25 cellular contexts compared by ENCODE assay signal in genomic region chr20:53129557-53129956, GRCh38.
"Had no signal": no experiment of that assay in that cellular context is flagged by ENCODE, and none has a peak within 500 bp of the region (broad histone marks: within the 10 kb centered on the region; RNA-seq: fewer than 3 reads in every experiment).

No MANE protein-coding gene starts in this region.

- ATAC-seq: activated CD4-positive, alpha-beta T cell treated with anti-CD3 and anti-CD28 coated beads for 36 hours; activated naive CD4-positive, alpha-beta T cell treated with anti-CD3 and anti-CD28 coated beads, Interleukin-2, amount 50 U/mL, for 72 hours; activated naive CD8-positive, alpha-beta T cell treated with anti-CD3 and anti-CD28 coated beads, Interleukin-2, amount 50 U/mL, for 24 hours; body of pancreas; T-cell had no signal

- H3K4me1 ChIP-seq: ascending aorta, body of pancreas had no signal

- H3K27ac Mint-ChIP-seq: activated CD4-positive, alpha-beta memory T cell treated with anti-CD3 and anti-CD28 coated beads, Interleukin-2, amount 10 ng/mL, durations not matched to agents 7 days and 5 days; activated CD4-positive, alpha-beta T cell treated with anti-CD3 and anti-CD28 coated beads for 36 hours; activated naive CD8-positive, alpha-beta T cell treated with anti-CD3 and anti-CD28 coated beads, Interleukin-2, amount 50 U/mL, for 24 hours; activated T-helper 2 cell treated with anti-CD3 and anti-CD28 coated beads, Interferon-gamma antibody, Interleukin-2, Interleukin-4, amounts not matched to agents 10 μg/mL and 5 μg/mL and 100 μg/mL, durations not matched to agents 14 hours and 24 hours and 36 hours; T-cell had no signal

- H3K36me3 ChIP-seq: ascending aorta had no signal

- H3K27me3 ChIP-seq: ascending aorta, body of pancreas had no signal

- DNase-seq: activated CD4-positive, alpha-beta memory T cell treated with anti-CD3 and anti-CD28 coated beads, Interleukin-2, amount 10 ng/mL, durations not matched to agents 7 days and 5 days; activated CD4-positive, alpha-beta T cell treated with anti-CD3 and anti-CD28 coated beads for 36 hours; activated CD4-positive, alpha-beta T cell treated with anti-CD3 and anti-CD28 coated beads, Interleukin-2, amount 50 U/mL, for 1 hour; activated CD4-positive, CD25-positive, alpha-beta regulatory T cell; activated naive CD8-positive, alpha-beta T cell treated with anti-CD3 and anti-CD28 coated beads, Interleukin-2, amount 50 U/mL, for 24 hours; activated T-cell treated with anti-CD3 and anti-CD28 coated beads for 4 hours; activated T-cell treated with anti-CD3 and anti-CD28 coated beads, Interleukin-2, amount 50 U/mL, for 48 hours; amniotic stem cell; body of pancreas; central memory CD4-positive, alpha-beta T cell; NCI-H1048; NCI-H1417; NCI-H1930; NCI-H2171; NCI-H226; NCI-H526; NCI-H82; SIG-M5; T-cell had no signal

- H3K36me3 Mint-ChIP-seq: T-cell had no signal

- H3K9me3 Mint-ChIP-seq: activated CD4-positive, alpha-beta memory T cell treated with anti-CD3 and anti-CD28 coated beads, Interleukin-2, amount 10 ng/mL, durations not matched to agents 7 days and 5 days; activated naive CD8-positive, alpha-beta T cell treated with anti-CD3 and anti-CD28 coated beads, Interleukin-2, amount 50 U/mL, for 24 hours; activated T-helper 2 cell treated with anti-CD3 and anti-CD28 coated beads, Interferon-gamma antibody, Interleukin-2, Interleukin-4, amounts not matched to agents 10 μg/mL and 5 μg/mL and 100 μg/mL, durations not matched to agents 14 hours and 24 hours and 36 hours; T-cell had no signal

- H3K4me3 ChIP-seq: ascending aorta, body of pancreas, coronary artery, SK-N-MC had no signal

- H3K9me3 ChIP-seq: ascending aorta, body of pancreas had no signal

- H3K27ac ChIP-seq: ascending aorta, body of pancreas, coronary artery, SK-N-MC, VCaP had no signal

- H3K4me3 Mint-ChIP-seq: activated CD4-positive, alpha-beta memory T cell treated with anti-CD3 and anti-CD28 coated beads, Interleukin-2, amount 10 ng/mL, durations not matched to agents 7 days and 5 days; activated CD4-positive, alpha-beta T cell treated with anti-CD3 and anti-CD28 coated beads for 36 hours; activated naive CD8-positive, alpha-beta T cell treated with anti-CD3 and anti-CD28 coated beads, Interleukin-2, amount 50 U/mL, for 24 hours; T-cell had no signal

- H3K27me3 Mint-ChIP-seq: activated CD4-positive, alpha-beta T cell treated with anti-CD3 and anti-CD28 coated beads for 36 hours; T-cell had no signal
